9 cellular contexts compared by ENCODE assay signal in the genomic region with DNA sequence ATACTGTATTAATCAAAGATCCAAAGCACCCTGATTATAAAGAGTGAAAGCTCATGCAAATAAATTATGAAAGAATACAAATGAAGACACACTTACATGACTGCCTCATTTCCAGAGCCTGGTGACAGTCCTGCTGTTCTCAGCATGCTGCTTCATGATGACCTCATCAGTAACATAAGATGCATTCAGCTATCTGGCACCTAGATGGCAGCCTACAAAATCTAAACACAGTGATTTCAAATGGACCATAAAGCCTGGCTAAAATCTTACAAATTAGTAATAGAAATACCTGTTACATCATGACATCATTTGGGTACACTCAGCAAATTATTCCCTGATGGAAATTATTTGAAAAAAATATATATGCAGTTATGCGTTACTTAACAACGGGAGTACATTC.
A peak's percentile ranks its signal among the peaks of the same experiment; 100 is the strongest.
DNase-seq lines count a peak whose midpoint lies in the region; ATAC-seq, FAIRE-seq and TF ChIP-seq lines count a peak whose summit lies in the region.
"Had no signal": no experiment of that assay in that cellular context is flagged by ENCODE, and none has a peak within 500 bp of the region (broad histone marks: within the 10 kb centered on the region; RNA-seq: fewer than 3 reads in every experiment).

No MANE protein-coding gene starts in this region.

- H3K36me3 Mint-ChIP-seq in naive thymus-derived CD4-positive, alpha-beta T cell = no peaks in the 10 kb centered on the region

- intact Hi-C loops in HepG2 (cut with micrococcal nuclease; ENCODE audit: unreplicated experiment) (loop anchor here (1.0 kb wide), 1 partner anchor 538 kb away; no protein-coding TSS in a partner anchor), right lobe of liver (cut with DNase I) (no loop called here), PC-9 (cut with micrococcal nuclease; ENCODE audit: unreplicated experiment) (no loop called here)
- intact Hi-C loops in naive thymus-derived CD4-positive, alpha-beta T cell (cut with micrococcal nuclease) = no loop called here

- no peaks in the 10 kb centered on the region for H3K27me3 Mint-ChIP-seq in naive thymus-derived CD4-positive, alpha-beta T cell

- peaks cover 0 to 20% (median 2%) of the 10 kb centered on the region in 11 donors for H3K9me3 Mint-ChIP-seq in naive thymus-derived CD4-positive, alpha-beta T cell

- no peaks in the 10 kb centered on the region for H3K4me1 Mint-ChIP-seq in naive thymus-derived CD4-positive, alpha-beta T cell

- H3K4me1 ChIP-seq in HepG2 (ENCODE audit: insufficient read depth, low read length) (no peaks in the 10 kb centered on the region), right lobe of liver (no peaks in the 10 kb centered on the region), PC-9 (replicated peaks; ENCODE audit: insufficient read depth) (no peaks in the 10 kb centered on the region)
- H3K4me1 ChIP-seq in naive thymus-derived CD4-positive, alpha-beta T cell (ENCODE audit: control insufficient read depth in 2 of 2, insufficient read depth in 2 of 2, low read length in 2 of 2) = no peaks in the 10 kb centered on the region
- H3K4me1 ChIP-seq: gastroesophageal sphincter had no signal

- H2AFZ ChIP-seq in HepG2 (ENCODE audit: low read length) (no peak overlapping the region), PC-9 (no peak overlapping the region)

- ATAC-seq in HepG2 (peak; percentile 89), right lobe of liver (no peak), HG02759 (IDR thresholded peaks at IDR 0.05; ENCODE audit: unreplicated experiment) (no peak)
- no peak for ATAC-seq in naive thymus-derived CD4-positive, alpha-beta T cell
- ATAC-seq: gastroesophageal sphincter had no signal

- TF ChIP-seq POLR2A in HepG2 (IDR thresholded peaks at IDR 0.05; ENCODE audit: insufficient read depth in 1 of 2, low read depth in 2 of 2, low read length in 2 of 2) (no peak), right lobe of liver (IDR thresholded peaks at IDR 0.05) (no peak)

- H3K4me3 Mint-ChIP-seq in naive thymus-derived CD4-positive, alpha-beta T cell = no peak overlapping the region

- no peaks in the 10 kb centered on the region for H4K20me1 ChIP-seq in HepG2 (ENCODE audit: insufficient read depth, low read length)
- no peaks in the 10 kb centered on the region for H4K20me1 ChIP-seq in PC-9 (ENCODE audit: insufficient read depth)

- no peak overlapping the region for H3K27ac Mint-ChIP-seq in naive thymus-derived CD4-positive, alpha-beta T cell

- H3K9me3 ChIP-seq in HepG2 (ENCODE audit: low read length) = no peaks in the 10 kb centered on the region
- no peaks in the 10 kb centered on the region for H3K9me3 ChIP-seq in right lobe of liver
- H3K9me3 ChIP-seq in PC-9 (ENCODE audit: insufficient read depth, low read depth) = no peaks in the 10 kb centered on the region; the same call in 1 of the 2 replicates
- H3K9me3 ChIP-seq in naive thymus-derived CD4-positive, alpha-beta T cell (ENCODE audit: control insufficient read depth in 2 of 3, low read length in 3 of 3) = no peaks in the 10 kb centered on the region
- H3K9me3 ChIP-seq: gastroesophageal sphincter had no signal

- WGBS in HepG2 (ENCODE audit: low lambda C conversion rate) = 10% methylated on average over 2 of the region's 2 CpGs
- 81% methylated on average over 2 of the region's 2 CpGs for WGBS in right lobe of liver (ENCODE audit: insufficient coverage, low coverage, low lambda C conversion rate, missing lambda C conversion rate)

- DNase-seq in HepG2 (ENCODE audit: low spot score) (peak; percentile 14), right lobe of liver (no peak), PC-9 (no peak), fibroblast of the aortic adventitia (ENCODE audit: low read depth) (peak; percentile 16), urothelium cell line (ENCODE audit: low spot score) (peak; percentile 41), KG1 (lab: John Stamatoyannopoulos, UW) (no peak)
- DNase-seq in naive thymus-derived CD4-positive, alpha-beta T cell = no peak

- in situ Hi-C loops in HepG2 (cut with HindIII; ENCODE audit: extremely low pct_ligation_motif_present, low pct_unique_long_range_greater_than_20kb) = no loop called here

- no peak for TF ChIP-seq CTCF in HepG2 (CRISPR knock-in tag; IDR thresholded peaks at IDR 0.05)
- TF ChIP-seq CTCF in right lobe of liver (IDR thresholded peaks at IDR 0.05) = no peak
- TF ChIP-seq CTCF in PC-9 (conservative IDR thresholded peaks at IDR 0.05) = peak; percentile 50; the same call in 1 of the 2 replicates
- no peak for TF ChIP-seq CTCF in fibroblast of the aortic adventitia (IDR thresholded peaks at IDR 0.05; ENCODE audit: insufficient read depth, low read length)

- TF ChIP-seq RAD21 in HepG2 (CRISPR knock-in tag; IDR thresholded peaks at IDR 0.05) = no peak

- BruUV-seq in HepG2 (replicated peaks; lab: Mats Ljungman, UMichigan) (no TSS peak), PC-9 (replicated peaks; lab: Mats Ljungman, UMichigan) (no TSS peak)

- H3K9me2 ChIP-seq in PC-9 (ENCODE audit: insufficient read depth) = no peaks in the 10 kb centered on the region

- H3K4me2 ChIP-seq in HepG2 (ENCODE audit: low read depth, low read length) = no peak overlapping the region
- H3K4me2 ChIP-seq in PC-9 = no peak overlapping the region

- H3K27ac ChIP-seq in HepG2 (ENCODE audit: extremely low read length, insufficient read depth, low read length) (no peak overlapping the region), right lobe of liver (no peak overlapping the region), PC-9 (no peak overlapping the region)
- no peak overlapping the region for H3K27ac ChIP-seq in naive thymus-derived CD4-positive, alpha-beta T cell (ENCODE audit: low read depth, low read length)
- H3K27ac ChIP-seq: gastroesophageal sphincter had no signal

- peak; percentile 48 for FAIRE-seq in HepG2 (lab: Jason Lieb, UNC)
- no peak for FAIRE-seq in urothelium cell line (lab: Jason Lieb, UNC)

- TF ChIP-seq EP300 in HepG2 (IDR thresholded peaks at IDR 0.05; ENCODE audit: low read depth in 2 of 2, low read length in 2 of 2) (no peak), HepG2 (CRISPR knock-in tag; IDR thresholded peaks at IDR 0.05; ENCODE audit: borderline replicate concordance) (no peak)

- H3K4me3 ChIP-seq in HepG2 (replicated peaks in 1 of 3; ENCODE audit: insufficient read depth in 1 of 3, low read depth in 2 of 3, low read length in 3 of 3) = no peak overlapping the region
- H3K4me3 ChIP-seq in right lobe of liver = no peak overlapping the region
- no peak overlapping the region for H3K4me3 ChIP-seq in PC-9
- no peak overlapping the region for H3K4me3 ChIP-seq in fibroblast of the aortic adventitia (ENCODE audit: low read depth, low read length)
- H3K4me3 ChIP-seq in naive thymus-derived CD4-positive, alpha-beta T cell (ENCODE audit: low read length) = no peak overlapping the region
- H3K4me3 ChIP-seq: gastroesophageal sphincter had no signal

- no peaks in the 10 kb centered on the region for H3F3A ChIP-seq in PC-9 (ENCODE audit: insufficient read depth, low read depth)

- POLR2A ChIA-PET in HepG2 (lab: Yijun Ruan, JAX) = no interaction called here
- POLR2A ChIA-PET in PC-9 (lab: Charles Lee; ENCODE audit: unreplicated experiment) = no interaction called here
- POLR2A ChIA-PET in naive thymus-derived CD4-positive, alpha-beta T cell (lab: Charles Lee) = no interaction called here

- no peak overlapping the region for H3K9ac ChIP-seq in HepG2 (ENCODE audit: insufficient read depth, low read depth, low read length)

- no peaks in the 10 kb centered on the region for H3K27me3 ChIP-seq in HepG2 (ENCODE audit: control insufficient read depth in 1 of 2, insufficient read depth in 2 of 2, low read length in 2 of 2)
- H3K27me3 ChIP-seq in right lobe of liver = no peaks in the 10 kb centered on the region
- no peaks in the 10 kb centered on the region for H3K27me3 ChIP-seq in PC-9 (ENCODE audit: insufficient read depth, low read depth)
- H3K27me3 ChIP-seq in naive thymus-derived CD4-positive, alpha-beta T cell (ENCODE audit: control insufficient read depth in 2 of 2, insufficient read depth in 2 of 2, low read length in 2 of 2) = no peaks in the 10 kb centered on the region
- H3K27me3 ChIP-seq: gastroesophageal sphincter had no signal

- H3K36me3 ChIP-seq in HepG2 (replicated peaks in 1 of 2; ENCODE audit: control insufficient read depth in 1 of 2, insufficient read depth in 2 of 2, low read length in 2 of 2) = no peaks in the 10 kb centered on the region
- H3K36me3 ChIP-seq in right lobe of liver = no peaks in the 10 kb centered on the region
- H3K36me3 ChIP-seq in PC-9 (ENCODE audit: low read depth) = no peaks in the 10 kb centered on the region
- no peaks in the 10 kb centered on the region for H3K36me3 ChIP-seq in naive thymus-derived CD4-positive, alpha-beta T cell (ENCODE audit: control insufficient read depth in 2 of 3, insufficient read depth in 3 of 3, low read length in 3 of 3)
- H3K36me3 ChIP-seq: gastroesophageal sphincter had no signal

- no peaks in the 10 kb centered on the region for H3K79me2 ChIP-seq in HepG2 (ENCODE audit: insufficient read depth, low read length)
- H3K79me2 ChIP-seq in PC-9 (ENCODE audit: low read depth) = no peaks in the 10 kb centered on the region

- CTCF ChIA-PET in HepG2 (lab: Yijun Ruan, JAX; ENCODE audit: low intra/inter-chr PET ratio, low total read pairs) (no interaction called here), PC-9 (lab: Charles Lee) (no interaction called here)
- CTCF ChIA-PET in naive thymus-derived CD4-positive, alpha-beta T cell (lab: Charles Lee) = no interaction called here

TF ChIP-seq in HepG2, 621 proteins besides CTCF, POLR2A, EP300 and RAD21:
- TF ChIP-seq SPEN (CRISPR knock-in tag; IDR thresholded peaks at IDR 0.05; ENCODE audit: low read depth) = no peak
- peak; percentile 58; the same call in 1 of the 2 replicates for TF ChIP-seq CREB1 (IDR thresholded peaks at IDR 0.05)
- no peak for TF ChIP-seq CREB1 (CRISPR knock-in tag; IDR thresholded peaks at IDR 0.05)
- peak; percentile 9; the same call in 1 of the 2 replicates for TF ChIP-seq STAG1 (CRISPR knock-in tag; IDR thresholded peaks at IDR 0.05)
- no peak for TF ChIP-seq ZNF510 (CRISPR knock-in tag; IDR thresholded peaks at IDR 0.05; ENCODE audit: low read depth)
- TF ChIP-seq ATF7 (IDR thresholded peaks at IDR 0.05) = peak; percentile 89
- no peak for TF ChIP-seq ATF7 (CRISPR knock-in tag; IDR thresholded peaks at IDR 0.05)
- 0 out of 2 replicates have a peak, but pooled peaks have one; percentile 1 for TF ChIP-seq MAFF (IDR thresholded peaks at IDR 0.05; ENCODE audit: low read depth, low read length)

Comparison
In these comparisons a context has a peak if more than half of its experiments do, and no peak if none do; other contexts are left out.
1. DNase-seq: peak in HepG2 (single experiment), fibroblast of the aortic adventitia (single experiment) and urothelium cell line (single experiment); none in right lobe of liver (0 of 3), PC-9 (0 of 2), KG1 (single experiment) and naive thymus-derived CD4-positive, alpha-beta T cell (0 of 9).